In genomic region chr4:37827030-37827705, GRCh38 we compare ENCODE assay signal across 1 cellular context.
TF ChIP-seq lines count a peak whose summit lies in the region.

No MANE protein-coding gene starts in this region.

TF ChIP-seq in HEK293, 187 proteins besides CTCF, POLR2A, EP300 and RAD21 (continued from another document):
- TF ChIP-seq ZNF518A (tag by site-specific recombination; conservative IDR thresholded peaks at IDR 0.05; ENCODE audit: low read depth), result no peak
- TF ChIP-seq, protein P1, sequence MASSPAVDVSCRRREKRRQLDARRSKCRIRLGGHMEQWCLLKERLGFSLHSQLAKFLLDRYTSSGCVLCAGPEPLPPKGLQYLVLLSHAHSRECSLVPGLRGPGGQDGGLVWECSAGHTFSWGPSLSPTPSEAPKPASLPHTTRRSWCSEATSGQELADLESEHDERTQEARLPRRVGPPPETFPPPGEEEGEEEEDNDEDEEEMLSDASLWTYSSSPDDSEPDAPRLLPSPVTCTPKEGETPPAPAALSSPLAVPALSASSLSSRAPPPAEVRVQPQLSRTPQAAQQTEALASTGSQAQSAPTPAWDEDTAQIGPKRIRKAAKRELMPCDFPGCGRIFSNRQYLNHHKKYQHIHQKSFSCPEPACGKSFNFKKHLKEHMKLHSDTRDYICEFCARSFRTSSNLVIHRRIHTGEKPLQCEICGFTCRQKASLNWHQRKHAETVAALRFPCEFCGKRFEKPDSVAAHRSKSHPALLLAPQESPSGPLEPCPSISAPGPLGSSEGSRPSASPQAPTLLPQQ (tag by site-specific recombination; IDR thresholded peaks at IDR 0.05), result peak; percentile 57; the same call in 1 of the 2 replicates
- TF ChIP-seq ZNF10 (tag by site-specific recombination; IDR thresholded peaks at IDR 0.05), result no peak
- no peak for TF ChIP-seq ZNF23 (tag by site-specific recombination; IDR thresholded peaks at IDR 0.05; ENCODE audit: borderline replicate concordance)
- TF ChIP-seq ZNF621 (tag by site-specific recombination; IDR thresholded peaks at IDR 0.05), result no peak
- TF ChIP-seq PRDM10 (tag by site-specific recombination; IDR thresholded peaks at IDR 0.05), result peak; percentile 63
- peak; percentile 76 for TF ChIP-seq ZFP69B (tag by site-specific recombination; IDR thresholded peaks at IDR 0.05)
TF ChIP-seq in HEK293: peak in this region for 3.
